ENCODE assay signal across 15 cellular contexts in the genomic region with DNA sequence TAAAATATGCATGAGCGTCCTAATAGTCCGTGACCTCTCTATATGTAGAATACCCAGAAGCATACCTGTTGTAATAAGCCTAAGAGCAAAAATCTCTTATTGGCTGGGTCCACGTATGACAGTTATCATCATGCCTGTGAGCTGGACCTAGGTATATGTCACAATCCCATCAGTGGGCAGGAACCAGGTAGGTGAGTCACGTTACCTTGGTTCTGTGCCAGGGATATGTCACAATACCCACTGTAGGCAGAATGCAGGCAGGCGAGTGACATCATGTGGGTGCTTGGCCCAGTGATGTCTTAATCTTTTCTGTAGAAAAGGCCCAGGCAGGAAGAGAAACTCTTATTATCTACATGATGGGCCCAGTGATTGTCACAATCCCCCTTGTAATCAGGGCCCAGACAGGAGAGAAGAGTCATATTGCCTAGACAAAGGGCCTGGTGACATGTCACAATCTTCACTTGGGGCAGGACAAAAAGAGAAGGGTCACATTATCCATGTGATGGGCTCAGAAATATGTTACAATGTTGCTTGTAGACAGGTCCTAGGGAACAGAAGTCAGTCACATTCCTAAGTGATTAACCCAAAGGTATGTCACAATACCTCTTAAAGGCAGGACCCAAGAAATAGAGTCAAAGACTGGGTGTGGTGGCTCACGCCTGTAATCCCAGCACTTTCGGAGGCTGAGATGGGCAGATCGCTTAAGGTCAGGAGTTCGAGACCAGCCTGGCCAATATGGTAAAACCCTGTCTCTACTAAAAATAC. TPM values are rescaled to one million over a fixed set of nuclear protein-coding genes. Genes with fewer than 3 reads are reported as not detected.
"Had no signal": no experiment of that assay in that cellular context is flagged by ENCODE, and none has a peak within 500 bp of the region (broad histone marks: within the 10 kb centered on the region; RNA-seq: fewer than 3 reads in every experiment).

No MANE protein-coding gene starts in this region.

- H3K4me1 Mint-ChIP-seq: neural crest cell; stimulated activated effector memory CD8-positive, alpha-beta T cell treated with anti-CD3 and anti-CD28 coated beads, Interleukin-12 subunit alpha, Interleukin-12 subunit beta, amount 100 ng/mL, for 72 hours had no signal

- H3K36me3 Mint-ChIP-seq: stimulated activated effector memory CD8-positive, alpha-beta T cell treated with anti-CD3 and anti-CD28 coated beads, Interleukin-12 subunit alpha, Interleukin-12 subunit beta, amount 100 ng/mL, for 72 hours had no signal

- H3K9me3 Mint-ChIP-seq: stimulated activated effector memory CD8-positive, alpha-beta T cell treated with anti-CD3 and anti-CD28 coated beads, Interleukin-12 subunit alpha, Interleukin-12 subunit beta, amount 100 ng/mL, for 72 hours had no signal

- H3K36me3 ChIP-seq: sigmoid colon, spleen had no signal

- DNase-seq: activated CD4-positive, alpha-beta T cell treated with anti-CD3 and anti-CD28 coated beads, Interleukin-2, amount 50 U/mL, for 48 hours; activated CD8-positive, alpha-beta memory T cell treated with anti-CD3 and anti-CD28 coated beads, Interleukin-2, amount 50 U/mL, for 48 hours; activated gamma-delta T cell; activated T-cell treated with anti-CD3 and anti-CD28 coated beads, Interleukin-2, amount 50 U/mL, for 72 hours; kidney glomerular epithelial cell; midbrain; psoas muscle; sigmoid colon; spleen had no signal

- H3K27me3 ChIP-seq: sigmoid colon, spleen had no signal

- H3K4me1 ChIP-seq: psoas muscle, sigmoid colon had no signal

- ATAC-seq: activated naive CD4-positive, alpha-beta T cell treated with anti-CD3 and anti-CD28 coated beads, Interleukin-2, amount 50 U/mL, for 72 hours; psoas muscle; stimulated activated effector memory CD8-positive, alpha-beta T cell treated with anti-CD3 and anti-CD28 coated beads, Interleukin-12 subunit alpha, Interleukin-12 subunit beta, amount 100 ng/mL, for 72 hours had no signal

- FAIRE-seq: endometrium, frontal cortex, urothelium cell line had no signal

- H3K4me3 Mint-ChIP-seq: activated T-cell treated with anti-CD3 and anti-CD28 coated beads, Interleukin-2, amount 50 U/mL, for 72 hours; neural crest cell; stimulated activated effector memory CD8-positive, alpha-beta T cell treated with anti-CD3 and anti-CD28 coated beads, Interleukin-12 subunit alpha, Interleukin-12 subunit beta, amount 100 ng/mL, for 72 hours had no signal

- H3K27ac ChIP-seq: psoas muscle, sigmoid colon, spleen had no signal

- H3K27ac Mint-ChIP-seq: activated naive CD4-positive, alpha-beta T cell treated with anti-CD3 and anti-CD28 coated beads, Interleukin-2, amount 50 U/mL, for 72 hours; activated T-cell treated with anti-CD3 and anti-CD28 coated beads, Interleukin-2, amount 50 U/mL, for 72 hours; stimulated activated effector memory CD8-positive, alpha-beta T cell treated with anti-CD3 and anti-CD28 coated beads, Interleukin-12 subunit alpha, Interleukin-12 subunit beta, amount 100 ng/mL, for 72 hours had no signal

- H3K9me3 ChIP-seq: psoas muscle, sigmoid colon had no signal

- H3K4me3 ChIP-seq: psoas muscle, sigmoid colon, spleen had no signal

RNA-seq across cellular contexts. Expression of a gene that starts 12.9 kb away (rescaled TPM):
- total RNA-seq: neural crest cell had no signal
